Comparison of ENCODE assay signal across 2 cellular contexts in the genomic region with DNA sequence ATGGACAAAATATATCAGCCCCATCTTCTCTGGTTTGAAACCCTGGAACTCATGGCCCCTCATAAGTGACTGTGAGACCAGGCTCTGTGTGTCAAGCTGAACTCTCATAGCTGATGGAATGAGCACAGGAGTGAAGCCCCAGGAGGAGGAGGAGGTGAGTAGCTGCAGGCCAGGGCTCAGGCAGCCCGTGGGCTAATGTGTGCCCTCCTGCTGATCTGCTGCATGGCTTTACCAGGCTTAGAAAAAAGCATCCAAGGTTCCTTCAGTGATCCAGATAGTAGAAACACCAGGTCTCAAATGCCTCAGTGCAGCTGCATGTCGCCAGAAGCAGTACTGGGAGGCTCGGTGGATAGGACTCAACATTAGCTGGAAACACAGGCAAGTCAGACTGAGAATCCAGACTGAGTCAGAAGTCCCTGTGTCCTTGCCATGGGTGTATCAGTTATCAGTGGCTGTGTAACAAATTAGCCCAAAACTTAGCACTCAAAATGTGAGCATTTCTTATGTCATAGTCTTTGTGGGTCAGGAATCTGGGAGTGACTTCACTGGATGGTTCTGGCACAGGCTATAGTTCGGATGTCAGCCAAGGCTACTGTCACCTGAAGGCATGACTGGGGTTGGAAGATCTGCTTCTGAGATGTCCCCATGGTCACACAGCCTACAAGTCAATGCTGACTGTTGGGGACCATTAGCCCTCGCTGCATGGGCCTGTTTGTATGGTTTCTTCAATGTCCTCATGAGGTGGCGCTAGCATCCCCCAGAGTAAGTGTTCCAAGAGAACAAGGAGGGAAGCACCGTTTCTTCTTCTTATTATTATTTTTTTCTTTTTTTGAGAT.
TF ChIP-seq lines count a peak whose summit lies in the region.

No MANE protein-coding gene starts in this region.

TF ChIP-seq in GM23338, 12 proteins besides CTCF, POLR2A, EP300 and RAD21:
- TF ChIP-seq POLR2AphosphoS5 (IDR thresholded peaks at IDR 0.05; ENCODE audit: low read depth), result no peak
- no peak for TF ChIP-seq CREB1 (CRISPR knock-in tag; IDR thresholded peaks at IDR 0.05; ENCODE audit: low read depth)
- TF ChIP-seq STAT1 (IDR thresholded peaks at IDR 0.05; ENCODE audit: unreplicated experiment), result no peak
- TF ChIP-seq, protein P1, sequence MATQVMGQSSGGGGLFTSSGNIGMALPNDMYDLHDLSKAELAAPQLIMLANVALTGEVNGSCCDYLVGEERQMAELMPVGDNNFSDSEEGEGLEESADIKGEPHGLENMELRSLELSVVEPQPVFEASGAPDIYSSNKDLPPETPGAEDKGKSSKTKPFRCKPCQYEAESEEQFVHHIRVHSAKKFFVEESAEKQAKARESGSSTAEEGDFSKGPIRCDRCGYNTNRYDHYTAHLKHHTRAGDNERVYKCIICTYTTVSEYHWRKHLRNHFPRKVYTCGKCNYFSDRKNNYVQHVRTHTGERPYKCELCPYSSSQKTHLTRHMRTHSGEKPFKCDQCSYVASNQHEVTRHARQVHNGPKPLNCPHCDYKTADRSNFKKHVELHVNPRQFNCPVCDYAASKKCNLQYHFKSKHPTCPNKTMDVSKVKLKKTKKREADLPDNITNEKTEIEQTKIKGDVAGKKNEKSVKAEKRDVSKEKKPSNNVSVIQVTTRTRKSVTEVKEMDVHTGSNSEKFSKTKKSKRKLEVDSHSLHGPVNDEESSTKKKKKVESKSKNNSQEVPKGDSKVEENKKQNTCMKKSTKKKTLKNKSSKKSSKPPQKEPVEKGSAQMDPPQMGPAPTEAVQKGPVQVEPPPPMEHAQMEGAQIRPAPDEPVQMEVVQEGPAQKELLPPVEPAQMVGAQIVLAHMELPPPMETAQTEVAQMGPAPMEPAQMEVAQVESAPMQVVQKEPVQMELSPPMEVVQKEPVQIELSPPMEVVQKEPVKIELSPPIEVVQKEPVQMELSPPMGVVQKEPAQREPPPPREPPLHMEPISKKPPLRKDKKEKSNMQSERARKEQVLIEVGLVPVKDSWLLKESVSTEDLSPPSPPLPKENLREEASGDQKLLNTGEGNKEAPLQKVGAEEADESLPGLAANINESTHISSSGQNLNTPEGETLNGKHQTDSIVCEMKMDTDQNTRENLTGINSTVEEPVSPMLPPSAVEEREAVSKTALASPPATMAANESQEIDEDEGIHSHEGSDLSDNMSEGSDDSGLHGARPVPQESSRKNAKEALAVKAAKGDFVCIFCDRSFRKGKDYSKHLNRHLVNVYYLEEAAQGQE (IDR thresholded peaks at IDR 0.05; ENCODE audit: unreplicated experiment), result no peak
- TF ChIP-seq NANOG (IDR thresholded peaks at IDR 0.05; ENCODE audit: borderline replicate concordance), result no peak
- no peak for TF ChIP-seq JUNB (IDR thresholded peaks at IDR 0.05; ENCODE audit: unreplicated experiment)
- TF ChIP-seq ZNF114 (CRISPR knock-in tag; IDR thresholded peaks at IDR 0.05), result no peak
- no peak for TF ChIP-seq ZNF331 (CRISPR knock-in tag; IDR thresholded peaks at IDR 0.05; ENCODE audit: low read depth)
- TF ChIP-seq, protein P2, sequence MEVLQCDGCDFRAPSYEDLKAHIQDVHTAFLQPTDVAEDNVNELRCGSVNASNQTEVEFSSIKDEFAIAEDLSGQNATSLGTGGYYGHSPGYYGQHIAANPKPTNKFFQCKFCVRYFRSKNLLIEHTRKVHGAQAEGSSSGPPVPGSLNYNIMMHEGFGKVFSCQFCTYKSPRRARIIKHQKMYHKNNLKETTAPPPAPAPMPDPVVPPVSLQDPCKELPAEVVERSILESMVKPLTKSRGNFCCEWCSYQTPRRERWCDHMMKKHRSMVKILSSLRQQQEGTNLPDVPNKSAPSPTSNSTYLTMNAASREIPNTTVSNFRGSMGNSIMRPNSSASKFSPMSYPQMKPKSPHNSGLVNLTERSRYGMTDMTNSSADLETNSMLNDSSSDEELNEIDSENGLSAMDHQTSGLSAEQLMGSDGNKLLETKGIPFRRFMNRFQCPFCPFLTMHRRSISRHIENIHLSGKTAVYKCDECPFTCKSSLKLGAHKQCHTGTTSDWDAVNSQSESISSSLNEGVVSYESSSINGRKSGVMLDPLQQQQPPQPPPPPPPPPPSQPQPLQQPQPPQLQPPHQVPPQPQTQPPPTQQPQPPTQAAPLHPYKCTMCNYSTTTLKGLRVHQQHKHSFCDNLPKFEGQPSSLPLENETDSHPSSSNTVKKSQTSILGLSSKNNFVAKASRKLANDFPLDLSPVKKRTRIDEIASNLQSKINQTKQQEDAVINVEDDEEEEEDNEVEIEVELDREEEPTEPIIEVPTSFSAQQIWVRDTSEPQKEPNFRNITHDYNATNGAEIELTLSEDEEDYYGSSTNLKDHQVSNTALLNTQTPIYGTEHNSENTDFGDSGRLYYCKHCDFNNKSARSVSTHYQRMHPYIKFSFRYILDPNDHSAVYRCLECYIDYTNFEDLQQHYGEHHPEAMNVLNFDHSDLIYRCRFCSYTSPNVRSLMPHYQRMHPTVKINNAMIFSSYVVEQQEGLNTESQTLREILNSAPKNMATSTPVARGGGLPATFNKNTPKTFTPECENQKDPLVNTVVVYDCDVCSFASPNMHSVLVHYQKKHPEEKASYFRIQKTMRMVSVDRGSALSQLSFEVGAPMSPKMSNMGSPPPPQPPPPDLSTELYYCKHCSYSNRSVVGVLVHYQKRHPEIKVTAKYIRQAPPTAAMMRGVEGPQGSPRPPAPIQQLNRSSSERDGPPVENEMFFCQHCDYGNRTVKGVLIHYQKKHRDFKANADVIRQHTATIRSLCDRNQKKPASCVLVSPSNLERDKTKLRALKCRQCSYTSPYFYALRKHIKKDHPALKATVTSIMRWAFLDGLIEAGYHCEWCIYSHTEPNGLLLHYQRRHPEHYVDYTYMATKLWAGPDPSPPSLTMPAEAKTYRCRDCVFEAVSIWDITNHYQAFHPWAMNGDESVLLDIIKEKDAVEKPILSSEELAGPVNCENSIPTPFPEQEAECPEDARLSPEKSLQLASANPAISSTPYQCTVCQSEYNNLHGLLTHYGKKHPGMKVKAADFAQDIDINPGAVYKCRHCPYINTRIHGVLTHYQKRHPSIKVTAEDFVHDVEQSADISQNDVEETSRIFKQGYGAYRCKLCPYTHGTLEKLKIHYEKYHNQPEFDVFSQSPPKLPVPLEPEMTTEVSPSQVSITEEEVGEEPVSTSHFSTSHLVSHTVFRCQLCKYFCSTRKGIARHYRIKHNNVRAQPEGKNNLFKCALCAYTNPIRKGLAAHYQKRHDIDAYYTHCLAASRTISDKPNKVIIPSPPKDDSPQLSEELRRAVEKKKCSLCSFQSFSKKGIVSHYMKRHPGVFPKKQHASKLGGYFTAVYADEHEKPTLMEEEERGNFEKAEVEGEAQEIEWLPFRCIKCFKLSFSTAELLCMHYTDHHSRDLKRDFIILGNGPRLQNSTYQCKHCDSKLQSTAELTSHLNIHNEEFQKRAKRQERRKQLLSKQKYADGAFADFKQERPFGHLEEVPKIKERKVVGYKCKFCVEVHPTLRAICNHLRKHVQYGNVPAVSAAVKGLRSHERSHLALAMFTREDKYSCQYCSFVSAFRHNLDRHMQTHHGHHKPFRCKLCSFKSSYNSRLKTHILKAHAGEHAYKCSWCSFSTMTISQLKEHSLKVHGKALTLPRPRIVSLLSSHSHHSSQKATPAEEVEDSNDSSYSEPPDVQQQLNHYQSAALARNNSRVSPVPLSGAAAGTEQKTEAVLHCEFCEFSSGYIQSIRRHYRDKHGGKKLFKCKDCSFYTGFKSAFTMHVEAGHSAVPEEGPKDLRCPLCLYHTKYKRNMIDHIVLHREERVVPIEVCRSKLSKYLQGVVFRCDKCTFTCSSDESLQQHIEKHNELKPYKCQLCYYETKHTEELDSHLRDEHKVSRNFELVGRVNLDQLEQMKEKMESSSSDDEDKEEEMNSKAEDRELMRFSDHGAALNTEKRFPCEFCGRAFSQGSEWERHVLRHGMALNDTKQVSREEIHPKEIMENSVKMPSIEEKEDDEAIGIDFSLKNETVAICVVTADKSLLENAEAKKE (CRISPR knock-in tag; IDR thresholded peaks at IDR 0.05), result no peak

TF ChIP-seq in K562, 482 proteins besides CTCF, POLR2A, EP300 and RAD21 (continues in another document):
- no peak for TF ChIP-seq BRCA1 (IDR thresholded peaks at IDR 0.05)
- peak; percentile 11; the same call in 1 of the 2 replicates for TF ChIP-seq BRCA1 (CRISPR knock-in tag; IDR thresholded peaks at IDR 0.05)
- no peak for TF ChIP-seq STAT5B (CRISPR knock-in tag; IDR thresholded peaks at IDR 0.05)
- no peak for TF ChIP-seq ZNF174 (CRISPR knock-in tag; IDR thresholded peaks at IDR 0.05)
- TF ChIP-seq BCOR (IDR thresholded peaks at IDR 0.05), result peak; percentile 95
- TF ChIP-seq NR2C2 (CRISPR knock-in tag; IDR thresholded peaks at IDR 0.05), result no peak
- no peak for TF ChIP-seq NR2C2 (tag; IDR thresholded peaks at IDR 0.05)
- peak in 1 of 2 experiments; percentile 95; a peak in 2 of 3 replicates for TF ChIP-seq CBX3 (IDR thresholded peaks at IDR 0.05; ENCODE audit: borderline replicate concordance in 1 of 2, low read length in 2 of 2)
- TF ChIP-seq ZNF197 (CRISPR knock-in tag; IDR thresholded peaks at IDR 0.05; ENCODE audit: low read depth), result no peak
- no peak for TF ChIP-seq TBL1XR1 (IDR thresholded peaks at IDR 0.05; ENCODE audit: low read length in 2 of 2)
- peak; percentile 92 for TF ChIP-seq RBM25 (IDR thresholded peaks at IDR 0.05; ENCODE audit: low read depth, low read length, severe bottlenecking)
- no peak for TF ChIP-seq PRPF4 (IDR thresholded peaks at IDR 0.05; ENCODE audit: insufficient read depth, low read depth, low read length, poor library complexity, severe bottlenecking)
- 0 out of 2 replicates have a peak, but pooled peaks have one; percentile 13 for TF ChIP-seq ZC3H4 (CRISPR knock-in tag; IDR thresholded peaks at IDR 0.05; ENCODE audit: borderline replicate concordance)
- no peak for TF ChIP-seq PHB (CRISPR knock-in tag; IDR thresholded peaks at IDR 0.05)
- TF ChIP-seq, protein P3, sequence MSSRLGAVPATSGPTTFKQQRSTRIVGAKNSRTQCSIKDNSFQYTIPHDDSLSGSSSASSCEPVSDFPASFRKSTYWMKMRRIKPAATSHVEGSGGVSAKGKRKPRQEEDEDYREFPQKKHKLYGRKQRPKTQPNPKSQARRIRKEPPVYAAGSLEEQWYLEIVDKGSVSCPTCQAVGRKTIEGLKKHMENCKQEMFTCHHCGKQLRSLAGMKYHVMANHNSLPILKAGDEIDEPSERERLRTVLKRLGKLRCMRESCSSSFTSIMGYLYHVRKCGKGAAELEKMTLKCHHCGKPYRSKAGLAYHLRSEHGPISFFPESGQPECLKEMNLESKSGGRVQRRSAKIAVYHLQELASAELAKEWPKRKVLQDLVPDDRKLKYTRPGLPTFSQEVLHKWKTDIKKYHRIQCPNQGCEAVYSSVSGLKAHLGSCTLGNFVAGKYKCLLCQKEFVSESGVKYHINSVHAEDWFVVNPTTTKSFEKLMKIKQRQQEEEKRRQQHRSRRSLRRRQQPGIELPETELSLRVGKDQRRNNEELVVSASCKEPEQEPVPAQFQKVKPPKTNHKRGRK (tag; IDR thresholded peaks at IDR 0.05), result peak; percentile 75
- TF ChIP-seq, protein P4, sequence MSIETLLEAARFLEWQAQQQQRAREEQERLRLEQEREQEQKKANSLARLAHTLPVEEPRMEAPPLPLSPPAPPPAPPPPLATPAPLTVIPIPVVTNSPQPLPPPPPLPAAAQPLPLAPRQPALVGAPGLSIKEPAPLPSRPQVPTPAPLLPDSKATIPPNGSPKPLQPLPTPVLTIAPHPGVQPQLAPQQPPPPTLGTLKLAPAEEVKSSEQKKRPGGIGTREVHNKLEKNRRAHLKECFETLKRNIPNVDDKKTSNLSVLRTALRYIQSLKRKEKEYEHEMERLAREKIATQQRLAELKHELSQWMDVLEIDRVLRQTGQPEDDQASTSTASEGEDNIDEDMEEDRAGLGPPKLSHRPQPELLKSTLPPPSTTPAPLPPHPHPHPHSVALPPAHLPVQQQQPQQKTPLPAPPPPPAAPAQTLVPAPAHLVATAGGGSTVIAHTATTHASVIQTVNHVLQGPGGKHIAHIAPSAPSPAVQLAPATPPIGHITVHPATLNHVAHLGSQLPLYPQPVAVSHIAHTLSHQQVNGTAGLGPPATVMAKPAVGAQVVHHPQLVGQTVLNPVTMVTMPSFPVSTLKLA (conservative IDR thresholded peaks at IDR 0.05), result no peak
- TF ChIP-seq ZKSCAN8 (CRISPR knock-in tag; IDR thresholded peaks at IDR 0.05), result no peak
- TF ChIP-seq ZNF143 (CRISPR knock-in tag; IDR thresholded peaks at IDR 0.05), result peak; percentile 21; the same call in 1 of the 2 replicates
- TF ChIP-seq PURB (CRISPR knock-in tag; IDR thresholded peaks at IDR 0.05; ENCODE audit: low read depth), result no peak
- TF ChIP-seq HNRNPL (IDR thresholded peaks at IDR 0.05; ENCODE audit: low read depth, low read length), result no peak
- TF ChIP-seq, protein P5, sequence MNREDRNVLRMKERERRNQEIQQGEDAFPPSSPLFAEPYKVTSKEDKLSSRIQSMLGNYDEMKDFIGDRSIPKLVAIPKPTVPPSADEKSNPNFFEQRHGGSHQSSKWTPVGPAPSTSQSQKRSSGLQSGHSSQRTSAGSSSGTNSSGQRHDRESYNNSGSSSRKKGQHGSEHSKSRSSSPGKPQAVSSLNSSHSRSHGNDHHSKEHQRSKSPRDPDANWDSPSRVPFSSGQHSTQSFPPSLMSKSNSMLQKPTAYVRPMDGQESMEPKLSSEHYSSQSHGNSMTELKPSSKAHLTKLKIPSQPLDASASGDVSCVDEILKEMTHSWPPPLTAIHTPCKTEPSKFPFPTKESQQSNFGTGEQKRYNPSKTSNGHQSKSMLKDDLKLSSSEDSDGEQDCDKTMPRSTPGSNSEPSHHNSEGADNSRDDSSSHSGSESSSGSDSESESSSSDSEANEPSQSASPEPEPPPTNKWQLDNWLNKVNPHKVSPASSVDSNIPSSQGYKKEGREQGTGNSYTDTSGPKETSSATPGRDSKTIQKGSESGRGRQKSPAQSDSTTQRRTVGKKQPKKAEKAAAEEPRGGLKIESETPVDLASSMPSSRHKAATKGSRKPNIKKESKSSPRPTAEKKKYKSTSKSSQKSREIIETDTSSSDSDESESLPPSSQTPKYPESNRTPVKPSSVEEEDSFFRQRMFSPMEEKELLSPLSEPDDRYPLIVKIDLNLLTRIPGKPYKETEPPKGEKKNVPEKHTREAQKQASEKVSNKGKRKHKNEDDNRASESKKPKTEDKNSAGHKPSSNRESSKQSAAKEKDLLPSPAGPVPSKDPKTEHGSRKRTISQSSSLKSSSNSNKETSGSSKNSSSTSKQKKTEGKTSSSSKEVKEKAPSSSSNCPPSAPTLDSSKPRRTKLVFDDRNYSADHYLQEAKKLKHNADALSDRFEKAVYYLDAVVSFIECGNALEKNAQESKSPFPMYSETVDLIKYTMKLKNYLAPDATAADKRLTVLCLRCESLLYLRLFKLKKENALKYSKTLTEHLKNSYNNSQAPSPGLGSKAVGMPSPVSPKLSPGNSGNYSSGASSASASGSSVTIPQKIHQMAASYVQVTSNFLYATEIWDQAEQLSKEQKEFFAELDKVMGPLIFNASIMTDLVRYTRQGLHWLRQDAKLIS (CRISPR knock-in tag; IDR thresholded peaks at IDR 0.05), result no peak
- 0 out of 2 replicates have a peak, but pooled peaks have one; percentile 51 for TF ChIP-seq KLF10 (CRISPR knock-in tag; IDR thresholded peaks at IDR 0.05)
- TF ChIP-seq FOXA1 (IDR thresholded peaks at IDR 0.05; ENCODE audit: borderline replicate concordance), result no peak
- no peak for TF ChIP-seq DPF2 (IDR thresholded peaks at IDR 0.05)
- TF ChIP-seq NFRKB (IDR thresholded peaks at IDR 0.05; ENCODE audit: low read depth), result no peak
- TF ChIP-seq, protein P6, sequence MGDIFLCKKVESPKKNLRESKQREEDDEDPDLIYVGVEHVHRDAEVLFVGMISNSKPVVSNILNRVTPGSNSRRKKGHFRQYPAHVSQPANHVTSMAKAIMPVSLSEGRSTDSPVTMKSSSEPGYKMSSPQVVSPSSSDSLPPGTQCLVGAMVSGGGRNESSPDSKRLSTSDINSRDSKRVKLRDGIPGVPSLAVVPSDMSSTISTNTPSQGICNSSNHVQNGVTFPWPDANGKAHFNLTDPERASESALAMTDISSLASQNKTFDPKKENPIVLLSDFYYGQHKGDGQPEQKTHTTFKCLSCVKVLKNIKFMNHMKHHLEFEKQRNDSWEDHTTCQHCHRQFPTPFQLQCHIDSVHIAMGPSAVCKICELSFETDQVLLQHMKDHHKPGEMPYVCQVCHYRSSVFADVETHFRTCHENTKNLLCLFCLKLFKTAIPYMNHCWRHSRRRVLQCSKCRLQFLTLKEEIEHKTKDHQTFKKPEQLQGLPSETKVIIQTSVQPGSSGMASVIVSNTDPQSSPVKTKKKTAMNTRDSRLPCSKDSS (IDR thresholded peaks at IDR 0.05; ENCODE audit: low read depth, partially characterized antibody), result peak; percentile 10
- no peak for TF ChIP-seq ILF3 (IDR thresholded peaks at IDR 0.05; ENCODE audit: borderline replicate concordance)
- TF ChIP-seq SMARCC2 (IDR thresholded peaks at IDR 0.05; ENCODE audit: low read depth), result no peak
